Comparison of ENCODE assay signal across 1 cellular context in genomic region chr1:240004086-240004749, GRCh38.
A peak's percentile ranks its signal among the peaks of the same experiment; 100 is the strongest.
TF ChIP-seq lines count a peak whose summit lies in the region.

No MANE protein-coding gene starts in this region.

TF ChIP-seq in IMR-90, 13 proteins besides CTCF, POLR2A, EP300 and RAD21:
- TF ChIP-seq SMC3 (IDR thresholded peaks at IDR 0.05; ENCODE audit: low read depth, low read length) = peak; percentile 4; the same call in 1 of the 2 replicates
- TF ChIP-seq MAFK (IDR thresholded peaks at IDR 0.05; ENCODE audit: low read depth, low read length) = no peak
